1 cellular context compared by ENCODE assay signal in the genomic region with DNA sequence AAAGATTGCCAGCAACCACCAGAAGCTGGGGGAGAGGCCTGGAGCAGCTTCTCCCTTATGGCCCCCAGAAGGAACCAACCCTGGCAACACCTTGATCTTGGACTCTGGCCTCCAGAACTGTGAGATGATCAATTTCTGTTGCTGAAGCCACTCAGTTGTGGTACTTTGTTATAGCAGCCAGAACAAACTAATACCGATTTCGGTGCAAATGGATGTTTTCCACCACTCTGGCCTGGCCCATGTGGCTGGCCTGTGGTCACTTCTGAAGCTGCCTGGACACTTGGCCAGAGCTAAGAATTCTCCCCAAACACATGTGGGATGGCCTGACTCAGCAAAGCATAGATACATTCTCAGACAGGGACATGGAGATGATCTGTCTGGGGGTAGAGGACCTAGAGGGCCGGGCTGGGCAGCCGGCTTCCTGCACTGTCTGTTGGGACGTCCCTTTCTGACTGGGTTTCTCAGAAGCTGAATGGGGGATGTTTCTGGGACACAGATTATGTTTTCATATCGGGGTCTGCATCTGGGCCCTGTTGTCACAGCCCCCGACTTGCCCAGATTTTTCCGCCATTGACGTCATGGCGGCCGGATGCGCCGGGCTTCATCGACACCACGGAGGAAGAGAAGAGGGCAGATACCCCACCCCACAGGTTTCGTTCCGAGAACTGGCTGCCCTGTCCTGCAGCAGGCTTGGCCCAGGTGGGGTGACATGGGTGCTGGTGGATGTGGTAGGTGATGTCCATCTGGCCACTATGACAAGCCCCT.
TF ChIP-seq lines count a peak whose summit lies in the region.

No MANE protein-coding gene starts in this region.

TF ChIP-seq in HepG2, 621 proteins besides CTCF, POLR2A, EP300 and RAD21:
- TF ChIP-seq MEIS1 (CRISPR knock-in tag; IDR thresholded peaks at IDR 0.05; ENCODE audit: borderline replicate concordance) (no peak), ZNF12 (CRISPR knock-in tag; IDR thresholded peaks at IDR 0.05) (peak; percentile 67; the same call in 1 of the 2 replicates)
